In genomic region chr4:171142639-171143038, GRCh38 we compare ENCODE assay signal across 24 cellular contexts.
A peak's percentile ranks its signal among the peaks of the same experiment; 100 is the strongest.
DNase-seq lines count a peak whose midpoint lies in the region; ATAC-seq, FAIRE-seq and TF ChIP-seq lines count a peak whose summit lies in the region.
"Had no signal": no experiment of that assay in that cellular context is flagged by ENCODE, and none has a peak within 500 bp of the region (broad histone marks: within the 10 kb centered on the region; RNA-seq: fewer than 3 reads in every experiment).

No MANE protein-coding gene starts in this region.

- H3K27me3 ChIP-seq in suprapubic skin, result no peaks in the 10 kb centered on the region
- H3K27me3 ChIP-seq: BE2C, BLaER1 had no signal

- H3K27me3 Mint-ChIP-seq in mesothelial cell of epicardium (ENCODE audit: low read depth), result no peaks in the 10 kb centered on the region
- H3K27me3 Mint-ChIP-seq: CD4-positive, CD25-positive, alpha-beta regulatory T cell had no signal

- no peak for ATAC-seq in HG03378 (IDR thresholded peaks at IDR 0.05; ENCODE audit: unreplicated experiment)
- ATAC-seq: CD8-positive, alpha-beta T cell had no signal

- WGBS in suprapubic skin, result 23% methylated on average over 1 of the region's 1 CpG

- H3K4me3 Mint-ChIP-seq in mesothelial cell of epicardium, result no peak overlapping the region
- H3K4me3 Mint-ChIP-seq: CD14-positive monocyte; CD4-positive, CD25-positive, alpha-beta regulatory T cell; CD8-positive, alpha-beta T cell had no signal

- no peaks in the 10 kb centered on the region for H3K4me1 ChIP-seq in suprapubic skin
- H3K4me1 ChIP-seq: BE2C, BLaER1, Caco-2 had no signal

- peaks cover 10% of the 10 kb centered on the region for H3K4me1 Mint-ChIP-seq in mesothelial cell of epicardium
- H3K4me1 Mint-ChIP-seq: CD14-positive monocyte; CD4-positive, CD25-positive, alpha-beta regulatory T cell had no signal

- TF ChIP-seq CTCF in mesothelial cell of epicardium (IDR thresholded peaks at IDR 0.05; ENCODE audit: unreplicated experiment) (no peak), suprapubic skin (IDR thresholded peaks at IDR 0.05) (no peak)

- no peak for TF ChIP-seq POLR2A in suprapubic skin (IDR thresholded peaks at IDR 0.05)

- peak overlapping the region; percentile 2 for H3K27ac Mint-ChIP-seq in mesothelial cell of epicardium
- H3K27ac Mint-ChIP-seq: CD14-positive monocyte; CD4-positive, CD25-positive, alpha-beta regulatory T cell; CD8-positive, alpha-beta T cell had no signal

- H3K27ac ChIP-seq in suprapubic skin, result no peak overlapping the region
- H3K27ac ChIP-seq: BLaER1 had no signal

- FAIRE-seq in endometrium (lab: Jason Lieb, UNC), result peak; percentile 90
- FAIRE-seq: A204.1, D721Med, G401.6, GM12891, GM19239 had no signal

- no peak overlapping the region for H3K4me3 ChIP-seq in suprapubic skin
- H3K4me3 ChIP-seq: BLaER1 had no signal

- DNase-seq in mesothelial cell of epicardium (ENCODE audit: low spot score in 2 of 2, unreplicated experiment in 2 of 2), result no peak
- DNase-seq in pons (ENCODE audit: low spot score), result peak; percentile 5
- no peak for DNase-seq in cerebellar cortex (ENCODE audit: low spot score)
- no peak for DNase-seq in suprapubic skin (ENCODE audit: low spot score in 2 of 2)
- no peak for DNase-seq in NCI-H2029 (lab: John Stamatoyannopoulos, UW)
- DNase-seq: 8988T; ACHN; BE2C; C1 segment of cervical spinal cord; Caco-2; Calu3; CD4-positive, CD25-positive, alpha-beta regulatory T cell; CD8-positive, alpha-beta T cell; DMS79 treated with DMSO at 0.1 percent for 48 hours; GF-D8 had no signal

- TF ChIP-seq EP300 in suprapubic skin (IDR thresholded peaks at IDR 0.05), result no peak

- no peaks in the 10 kb centered on the region for H3K9me3 ChIP-seq in suprapubic skin
- H3K9me3 ChIP-seq: BE2C, BLaER1, Caco-2 had no signal

- no peaks in the 10 kb centered on the region for H3K36me3 ChIP-seq in suprapubic skin
- H3K36me3 ChIP-seq: BE2C, BLaER1 had no signal

- no peaks in the 10 kb centered on the region for H3K36me3 Mint-ChIP-seq in mesothelial cell of epicardium
- H3K36me3 Mint-ChIP-seq: CD14-positive monocyte; CD4-positive, CD25-positive, alpha-beta regulatory T cell; CD8-positive, alpha-beta T cell had no signal

- peaks cover 4% of the 10 kb centered on the region for H3K9me3 Mint-ChIP-seq in mesothelial cell of epicardium
